27 cellular contexts compared by ENCODE assay signal in the genomic region with DNA sequence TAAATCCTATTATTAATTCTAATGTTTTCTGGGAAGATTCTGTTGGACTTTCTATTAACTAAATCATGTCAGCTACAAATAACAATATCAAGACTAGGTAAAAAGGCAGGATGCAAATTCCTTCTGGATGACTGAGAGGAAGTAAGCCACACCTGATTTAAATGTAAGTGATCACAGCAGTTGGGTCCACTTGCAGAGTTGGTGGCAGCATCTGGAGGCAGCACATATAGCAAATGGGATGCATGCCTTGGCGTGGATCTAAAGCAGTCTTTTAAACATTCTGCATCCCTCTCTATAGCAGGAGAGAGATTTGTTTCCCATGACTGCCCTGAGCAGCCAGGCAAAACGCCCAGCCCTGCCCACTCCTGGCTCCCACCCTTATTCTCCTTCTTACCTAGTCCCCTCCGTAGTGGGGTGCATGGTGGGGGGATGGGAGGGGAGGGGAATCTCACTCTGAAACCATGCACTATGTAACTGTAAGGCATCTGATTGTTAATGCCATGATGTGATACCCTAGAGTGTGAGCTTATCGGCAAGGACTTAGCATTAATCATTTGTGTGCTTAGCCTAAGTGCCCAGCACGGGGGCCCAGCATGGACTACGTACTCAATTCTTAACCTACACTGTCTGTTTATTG.
"Had no signal": no experiment of that assay in that cellular context is flagged by ENCODE, and none has a peak within 500 bp of the region (broad histone marks: within the 10 kb centered on the region; RNA-seq: fewer than 3 reads in every experiment).

No MANE protein-coding gene starts in this region.

- DNase-seq: activated CD4-positive, alpha-beta T cell treated with anti-CD3 and anti-CD28 coated beads for 1 hour; activated CD8-positive, alpha-beta memory T cell treated with anti-CD3 and anti-CD28 coated beads, Interleukin-2, amount 10 ng/mL, durations not matched to agents 7 days and 5 days; activated CD8-positive, alpha-beta T cell treated with anti-CD3 and anti-CD28 coated beads, Interleukin-2, amount 10 ng/mL, durations not matched to agents 7 days and 5 days; activated effector memory CD4-positive, alpha-beta T cell treated with Interleukin-2 at 50 U/mL for 16 hours; activated naive CD4-positive, alpha-beta T cell treated with Interleukin-2 at 50 U/mL for 16 hours; activated T-cell treated with anti-CD3 and anti-CD28 coated beads, Interleukin-2, amount 50 U/mL, for 72 hours; aorta; body of pancreas; cortex of kidney; effector memory CD8-positive, alpha-beta T cell; foreskin fibroblast; heart left ventricle; hypothalamus; left cardiac atrium; midbrain; naive thymus-derived CD8-positive, alpha-beta T cell; occipital lobe; psoas muscle; sigmoid colon; small intestine; stimulated activated CD4-positive, alpha-beta T cell treated with anti-CD3 and anti-CD28 coated beads, Interleukin-4, amount 100 ng/mL, for 4 hours; stimulated activated CD8-positive, alpha-beta memory T cell treated with anti-CD3 and anti-CD28 coated beads, Interleukin-4, amount 100 ng/mL, for 48 hours; stimulated activated naive CD8-positive, alpha-beta T cell treated with anti-CD3 and anti-CD28 coated beads, Interleukin-15, amount 100 ng/mL, for 72 hours; substantia nigra; T1000; uterus had no signal

- H3K9ac ChIP-seq: parathyroid adenoma had no signal

- H3K4me1 ChIP-seq: body of pancreas, heart left ventricle, parathyroid adenoma, psoas muscle, sigmoid colon, uterus had no signal

- H3K36me3 ChIP-seq: heart left ventricle, sigmoid colon, uterus had no signal

- H3K27me3 ChIP-seq: body of pancreas, heart left ventricle, sigmoid colon, uterus had no signal

- H3K27ac ChIP-seq: body of pancreas, heart left ventricle, parathyroid adenoma, psoas muscle, sigmoid colon, uterus had no signal

- H3K4me3 ChIP-seq: body of pancreas, heart left ventricle, psoas muscle, sigmoid colon, uterus had no signal

- H3K9me3 ChIP-seq: body of pancreas had no signal
